Comparison of ENCODE assay signal across 22 cellular contexts in genomic region chr12:71191509-71192196, GRCh38. TPM values are rescaled to one million over a fixed set of nuclear protein-coding genes. Genes with fewer than 3 reads are reported as not detected.
"Had no signal": no experiment of that assay in that cellular context is flagged by ENCODE, and none has a peak within 500 bp of the region (broad histone marks: within the 10 kb centered on the region; RNA-seq: fewer than 3 reads in every experiment).

No MANE protein-coding gene starts in this region.

- DNase-seq: activated CD4-positive, alpha-beta T cell treated with anti-CD3 and anti-CD28 coated beads for 48 hours; activated CD4-positive, alpha-beta T cell treated with anti-CD3 and anti-CD28 coated beads, Interleukin-2, amount 50 U/mL, for 4 hours; activated CD4-positive, CD25-positive, alpha-beta regulatory T cell treated with anti-CD3 and anti-CD28 coated beads, Interleukin-2, amount 50 U/mL, for 72 hours; activated CD8-positive, alpha-beta memory T cell treated with anti-CD3 and anti-CD28 coated beads, Interleukin-2, amount 50 U/mL, for 48 hours; activated CD8-positive, alpha-beta T cell treated with anti-CD3 and anti-CD28 coated beads, Interleukin-2, amount 10 ng/mL, durations not matched to agents 7 days and 5 days; activated T-cell treated with anti-CD3 and anti-CD28 coated beads, Interleukin-2, amount 50 U/mL, for 1 hour; aorta; central memory CD4-positive, alpha-beta T cell; Kasumi-1; NCI-H1048; NCI-H1930; NCI-H2107; NCI-H510A treated with DMSO at 0.1 percent for 48 hours; NCI-H69; Peyer's patch; Right ventricle myocardium superior had no signal

- H3K27ac Mint-ChIP-seq: activated CD8-positive, alpha-beta T cell treated with anti-CD3 and anti-CD28 coated beads, Interleukin-2, amount 10 ng/mL, durations not matched to agents 7 days and 5 days; activated naive CD4-positive, alpha-beta T cell treated with anti-CD3 and anti-CD28 coated beads, Interleukin-2, amount 50 U/mL, for 24 hours; T-helper 1 cell treated with Interleukin-12 subunit alpha and Interleukin-12 subunit beta and Interleukin-4 antibody, amounts not matched to agents 30 μg/mL and 1 μg/mL, for 36 hours had no signal

- H3K36me3 Mint-ChIP-seq: activated naive CD4-positive, alpha-beta T cell treated with anti-CD3 and anti-CD28 coated beads, Interleukin-2, amount 50 U/mL, for 24 hours had no signal

- H3K27ac ChIP-seq: Peyer's patch, RWPE1, SJSA1 had no signal

- ATAC-seq: activated CD8-positive, alpha-beta T cell treated with anti-CD3 and anti-CD28 coated beads, Interleukin-2, amount 10 ng/mL, durations not matched to agents 7 days and 5 days had no signal

- H3K4me3 ChIP-seq: Peyer's patch, SJSA1 had no signal

- H3K4me3 Mint-ChIP-seq: activated CD8-positive, alpha-beta T cell treated with anti-CD3 and anti-CD28 coated beads, Interleukin-2, amount 10 ng/mL, durations not matched to agents 7 days and 5 days; activated naive CD4-positive, alpha-beta T cell treated with anti-CD3 and anti-CD28 coated beads, Interleukin-2, amount 50 U/mL, for 24 hours; T-helper 1 cell treated with Interleukin-12 subunit alpha and Interleukin-12 subunit beta and Interleukin-4 antibody, amounts not matched to agents 30 μg/mL and 1 μg/mL, for 36 hours had no signal

- H3K27me3 ChIP-seq: Peyer's patch, SJSA1 had no signal

- FAIRE-seq: bronchial epithelial cell had no signal

- H3K4me1 ChIP-seq: Peyer's patch, SJSA1 had no signal

- H3K27me3 Mint-ChIP-seq: activated naive CD4-positive, alpha-beta T cell treated with anti-CD3 and anti-CD28 coated beads, Interleukin-2, amount 50 U/mL, for 24 hours had no signal

- H3K4me1 Mint-ChIP-seq: activated naive CD4-positive, alpha-beta T cell treated with anti-CD3 and anti-CD28 coated beads, Interleukin-2, amount 50 U/mL, for 24 hours had no signal

- H3K9me3 Mint-ChIP-seq: activated naive CD4-positive, alpha-beta T cell treated with anti-CD3 and anti-CD28 coated beads, Interleukin-2, amount 50 U/mL, for 24 hours; T-helper 1 cell treated with Interleukin-12 subunit alpha and Interleukin-12 subunit beta and Interleukin-4 antibody, amounts not matched to agents 30 μg/mL and 1 μg/mL, for 36 hours had no signal

- H3K9me3 ChIP-seq: Peyer's patch, SJSA1 had no signal

- H3K36me3 ChIP-seq: Peyer's patch, SJSA1 had no signal

RNA-seq across cellular contexts. Expression of gene TSPAN8, which starts 33.9 kb away (rescaled TPM):
- total RNA-seq: activated CD8-positive, alpha-beta T cell treated with anti-CD3 and anti-CD28 coated beads, Interleukin-2, amount 10 ng/mL, durations not matched to agents 7 days and 5 days; bronchial epithelial cell; M059J; Right ventricle myocardium superior; SJSA1 had no signal
